In genomic region chr16:88777801-88778415, GRCh38 we compare ENCODE assay signal across 1 cellular context.
TF ChIP-seq lines count a peak whose summit lies in the region.

No MANE protein-coding gene starts in this region.

TF ChIP-seq in HCT116, 20 proteins besides CTCF, POLR2A, EP300 and RAD21:
- TF ChIP-seq MAX (IDR thresholded peaks at IDR 0.05) (no peak), CEBPB (IDR thresholded peaks at IDR 0.05; ENCODE audit: low read depth) (no peak), JUND (IDR thresholded peaks at IDR 0.05) (no peak), FOSL1 (IDR thresholded peaks at IDR 0.05; ENCODE audit: low read depth) (no peak)
